20 cellular contexts compared by ENCODE assay signal in genomic region chrX:153771261-153771681, GRCh38. TPM values are rescaled to one million over a fixed set of nuclear protein-coding genes. Genes with fewer than 3 reads are reported as not detected.
"Had no signal": no experiment of that assay in that cellular context is flagged by ENCODE, and none has a peak within 500 bp of the region (broad histone marks: within the 10 kb centered on the region; RNA-seq: fewer than 3 reads in every experiment).

No MANE protein-coding gene starts in this region.

- H3K27ac ChIP-seq: gastrocnemius medialis, heart left ventricle, suprapubic skin had no signal

- H3K27me3 Mint-ChIP-seq: activated B cell treated with CpG ODN at 0.5 μM for 24 hours; activated CD4-positive, alpha-beta memory T cell treated with anti-CD3 and anti-CD28 coated beads, Interleukin-2, amount 10 ng/mL, durations not matched to agents 7 days and 5 days; activated naive CD4-positive, alpha-beta T cell treated with anti-CD3 and anti-CD28 coated beads, Interleukin-2, amount 50 U/mL, for 24 hours; stimulated activated naive CD8-positive, alpha-beta T cell treated with anti-CD3 and anti-CD28 coated beads, Interleukin-15, amount 100 ng/mL, for 72 hours had no signal

- DNase-seq: activated B cell treated with CpG ODN at 0.5 μM for 24 hours; activated CD4-positive, alpha-beta memory T cell treated with anti-CD3 and anti-CD28 coated beads, Interleukin-2, amount 10 ng/mL, durations not matched to agents 7 days and 5 days; activated CD4-positive, alpha-beta T cell treated with anti-CD3 and anti-CD28 coated beads for 4 hours; activated T-cell treated with anti-CD3 and anti-CD28 coated beads, Interleukin-2, amount 50 U/mL, for 24 hours; cerebellar nuclear complex; effector CD8-positive, alpha-beta T cell; kidney glomerular epithelial cell; mesenchymal stem cell; mucosa of descending colon; naive thymus-derived CD4-positive, alpha-beta T cell; stimulated activated naive CD8-positive, alpha-beta T cell treated with anti-CD3 and anti-CD28 coated beads, Interleukin-15, amount 100 ng/mL, for 72 hours; trophoblast cell had no signal

- H3K27ac Mint-ChIP-seq: activated B cell treated with CpG ODN at 0.5 μM for 24 hours; activated CD4-positive, alpha-beta memory T cell treated with anti-CD3 and anti-CD28 coated beads, Interleukin-2, amount 10 ng/mL, durations not matched to agents 7 days and 5 days; activated naive CD4-positive, alpha-beta T cell treated with anti-CD3 and anti-CD28 coated beads, Interleukin-2, amount 50 U/mL, for 24 hours; activated T-cell treated with anti-CD3 and anti-CD28 coated beads, Interleukin-2, amount 50 U/mL, for 24 hours; activated T-helper 2 cell treated with anti-CD3 and anti-CD28 coated beads, Interferon-gamma antibody, Interleukin-2, Interleukin-4, amounts not matched to agents 10 μg/mL and 5 μg/mL and 100 μg/mL, durations not matched to agents 14 hours and 24 hours and 36 hours; dendritic cell treated with granulocyte-macrophage colony-stimulating factor and Interleukin-4, amounts not matched to agents 40 ng/mL and 50 ng/mL, for 4 days; naive thymus-derived CD4-positive, alpha-beta T cell; stimulated activated naive CD8-positive, alpha-beta T cell treated with anti-CD3 and anti-CD28 coated beads, Interleukin-15, amount 100 ng/mL, for 72 hours had no signal

- H3K9me3 ChIP-seq: gastrocnemius medialis, heart left ventricle, mucosa of descending colon, suprapubic skin had no signal

- H3K4me3 Mint-ChIP-seq: activated B cell treated with CpG ODN at 0.5 μM for 24 hours; activated CD4-positive, alpha-beta memory T cell treated with anti-CD3 and anti-CD28 coated beads, Interleukin-2, amount 10 ng/mL, durations not matched to agents 7 days and 5 days; activated naive CD4-positive, alpha-beta T cell treated with anti-CD3 and anti-CD28 coated beads, Interleukin-2, amount 50 U/mL, for 24 hours; activated T-cell treated with anti-CD3 and anti-CD28 coated beads, Interleukin-2, amount 50 U/mL, for 24 hours; dendritic cell treated with granulocyte-macrophage colony-stimulating factor and Interleukin-4, amounts not matched to agents 40 ng/mL and 50 ng/mL, for 4 days; naive thymus-derived CD4-positive, alpha-beta T cell; stimulated activated naive CD8-positive, alpha-beta T cell treated with anti-CD3 and anti-CD28 coated beads, Interleukin-15, amount 100 ng/mL, for 72 hours had no signal

- ATAC-seq: esophagus mucosa; gastrocnemius medialis; heart left ventricle; mucosa of descending colon; naive thymus-derived CD4-positive, alpha-beta T cell; stimulated activated naive CD8-positive, alpha-beta T cell treated with anti-CD3 and anti-CD28 coated beads, Interleukin-15, amount 100 ng/mL, for 72 hours had no signal

- H3K4me1 ChIP-seq: gastrocnemius medialis had no signal

- H3K27me3 ChIP-seq: gastrocnemius medialis, heart left ventricle, suprapubic skin had no signal

- H3K36me3 Mint-ChIP-seq: activated naive CD4-positive, alpha-beta T cell treated with anti-CD3 and anti-CD28 coated beads, Interleukin-2, amount 50 U/mL, for 24 hours; naive thymus-derived CD4-positive, alpha-beta T cell had no signal

- H3K36me3 ChIP-seq: gastrocnemius medialis, heart left ventricle, suprapubic skin had no signal

- H3K4me3 ChIP-seq: gastrocnemius medialis, heart left ventricle, mucosa of descending colon, suprapubic skin had no signal

- H3K9me3 Mint-ChIP-seq: activated B cell treated with CpG ODN at 0.5 μM for 24 hours; activated CD4-positive, alpha-beta memory T cell treated with anti-CD3 and anti-CD28 coated beads, Interleukin-2, amount 10 ng/mL, durations not matched to agents 7 days and 5 days; activated naive CD4-positive, alpha-beta T cell treated with anti-CD3 and anti-CD28 coated beads, Interleukin-2, amount 50 U/mL, for 24 hours; activated T-cell treated with anti-CD3 and anti-CD28 coated beads, Interleukin-2, amount 50 U/mL, for 24 hours; activated T-helper 2 cell treated with anti-CD3 and anti-CD28 coated beads, Interferon-gamma antibody, Interleukin-2, Interleukin-4, amounts not matched to agents 10 μg/mL and 5 μg/mL and 100 μg/mL, durations not matched to agents 14 hours and 24 hours and 36 hours; dendritic cell treated with granulocyte-macrophage colony-stimulating factor and Interleukin-4, amounts not matched to agents 40 ng/mL and 50 ng/mL, for 4 days; naive thymus-derived CD4-positive, alpha-beta T cell; stimulated activated naive CD8-positive, alpha-beta T cell treated with anti-CD3 and anti-CD28 coated beads, Interleukin-15, amount 100 ng/mL, for 72 hours had no signal

RNA-seq across cellular contexts. Expression of gene PLXNB3, which starts 7.2 kb away (rescaled TPM):
- total RNA-seq: activated B cell treated with CpG ODN at 0.5 μM for 24 hours had no signal

RNA-seq across cellular contexts. Expression of gene SRPK3, which starts 9.6 kb away (rescaled TPM):
- total RNA-seq: activated B cell treated with CpG ODN at 0.5 μM for 24 hours; activated CD4-positive, alpha-beta memory T cell treated with anti-CD3 and anti-CD28 coated beads, Interleukin-2, amount 10 ng/mL, durations not matched to agents 7 days and 5 days; activated T-helper 2 cell treated with anti-CD3 and anti-CD28 coated beads, Interferon-gamma antibody, Interleukin-2, Interleukin-4, amounts not matched to agents 10 μg/mL and 5 μg/mL and 100 μg/mL, durations not matched to agents 14 hours and 24 hours and 36 hours; naive thymus-derived CD4-positive, alpha-beta T cell; T-helper 2 cell treated with Interferon-gamma antibody and Interleukin-4, amounts not matched to agents 100 ng/mL and 5 ng/mL, for 36 hours had no signal
